Comparison of ENCODE assay signal across 1 cellular context in the genomic region with DNA sequence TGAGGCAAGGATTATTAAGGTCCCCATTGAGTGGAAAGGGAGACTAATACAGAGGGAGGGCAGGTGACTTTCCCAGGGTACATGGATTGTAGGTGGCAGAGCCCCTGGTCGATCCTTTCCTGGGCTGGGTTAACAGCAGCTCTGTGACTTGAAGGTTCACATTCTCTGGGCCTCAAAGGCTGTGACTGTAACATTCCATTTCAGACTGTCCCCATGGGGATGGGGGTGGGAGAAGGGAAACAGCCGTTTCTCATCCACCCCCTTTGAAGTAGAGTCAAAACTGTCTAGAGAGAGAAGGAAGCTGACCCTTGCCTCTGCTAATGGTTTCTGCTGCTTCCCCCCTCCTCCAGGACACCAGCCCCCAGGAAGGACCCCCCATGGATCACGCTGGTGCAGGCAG.
TF ChIP-seq lines count a peak whose summit lies in the region.

No MANE protein-coding gene starts in this region.

TF ChIP-seq in IMR-90, 13 proteins besides CTCF, POLR2A, EP300 and RAD21:
- TF ChIP-seq RFX5 (IDR thresholded peaks at IDR 0.05; ENCODE audit: low read depth, low read length) (no peak), MAZ (IDR thresholded peaks at IDR 0.05; ENCODE audit: borderline replicate concordance, low read depth, low read length) (no peak), NFE2L2 (IDR thresholded peaks at IDR 0.05; ENCODE audit: low read depth, low read length) (no peak), FOS (IDR thresholded peaks at IDR 0.05; ENCODE audit: low read depth, low read length) (no peak), CEBPB (IDR thresholded peaks at IDR 0.05; ENCODE audit: low read depth, low read length) (no peak)
- TF ChIP-seq, protein P1, sequence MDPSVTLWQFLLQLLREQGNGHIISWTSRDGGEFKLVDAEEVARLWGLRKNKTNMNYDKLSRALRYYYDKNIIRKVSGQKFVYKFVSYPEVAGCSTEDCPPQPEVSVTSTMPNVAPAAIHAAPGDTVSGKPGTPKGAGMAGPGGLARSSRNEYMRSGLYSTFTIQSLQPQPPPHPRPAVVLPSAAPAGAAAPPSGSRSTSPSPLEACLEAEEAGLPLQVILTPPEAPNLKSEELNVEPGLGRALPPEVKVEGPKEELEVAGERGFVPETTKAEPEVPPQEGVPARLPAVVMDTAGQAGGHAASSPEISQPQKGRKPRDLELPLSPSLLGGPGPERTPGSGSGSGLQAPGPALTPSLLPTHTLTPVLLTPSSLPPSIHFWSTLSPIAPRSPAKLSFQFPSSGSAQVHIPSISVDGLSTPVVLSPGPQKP (IDR thresholded peaks at IDR 0.05; ENCODE audit: borderline replicate concordance, low read depth, low read length), result no peak
